ENCODE assay signal across 9 cellular contexts in genomic region chr20:31515775-31516107, GRCh38. TPM values are rescaled to one million over a fixed set of nuclear protein-coding genes. Genes with fewer than 3 reads are reported as not detected.
DNase-seq lines count a peak whose midpoint lies in the region; ATAC-seq and TF ChIP-seq lines count a peak whose summit lies in the region.
"Had no signal": no experiment of that assay in that cellular context is flagged by ENCODE, and none has a peak within 500 bp of the region (broad histone marks: within the 10 kb centered on the region; RNA-seq: fewer than 3 reads in every experiment).

No MANE protein-coding gene starts in this region.

- POLR2A ChIA-PET in activated CD8-positive, alpha-beta T cell treated with anti-CD3 and anti-CD28 coated beads, Interleukin-2, amount 10 ng/mL, durations not matched to agents 7 days and 5 days (lab: Charles Lee), result interaction anchor here (0.6 kb wide), 1 partner anchor 145 kb away, joined by 4 read pairs; no protein-coding TSS in a partner anchor

- no peaks in the 10 kb centered on the region for H3K9me3 Mint-ChIP-seq in activated CD8-positive, alpha-beta T cell treated with anti-CD3 and anti-CD28 coated beads, Interleukin-2, amount 10 ng/mL, durations not matched to agents 7 days and 5 days (ENCODE audit: insufficient read depth)

- ATAC-seq in activated CD8-positive, alpha-beta T cell treated with anti-CD3 and anti-CD28 coated beads, Interleukin-2, amount 10 ng/mL, durations not matched to agents 7 days and 5 days, result peak; percentile 3
- ATAC-seq: sciatic nerve had no signal

- H3K4me1 ChIP-seq in liver (ENCODE audit: control insufficient read depth in 4 of 4, insufficient read depth in 4 of 4, low read length in 3 of 4), result peaks cover 5 to 28% (median 24%) of the 10 kb centered on the region in 4 donors

- WGBS in liver, result 85% methylated on average over 3 of the region's 3 CpGs

- no peak overlapping the region for H3K9ac ChIP-seq in liver (ENCODE audit: low read depth in 1 of 2, low read length in 2 of 2)

- H3K4me1 Mint-ChIP-seq in activated CD8-positive, alpha-beta T cell treated with anti-CD3 and anti-CD28 coated beads, Interleukin-2, amount 10 ng/mL, durations not matched to agents 7 days and 5 days (ENCODE audit: low read depth), result peaks cover 15% of the 10 kb centered on the region

- no peaks in the 10 kb centered on the region for H3K27me3 Mint-ChIP-seq in activated CD8-positive, alpha-beta T cell treated with anti-CD3 and anti-CD28 coated beads, Interleukin-2, amount 10 ng/mL, durations not matched to agents 7 days and 5 days (ENCODE audit: low read depth)

- peak overlapping the region; percentile 88 to 100 (median 94) for H3K4me3 ChIP-seq in liver (ENCODE audit: low read depth in 1 of 3, low read length in 3 of 3)

- no peak for TF ChIP-seq CTCF in liver (IDR thresholded peaks at IDR 0.05; ENCODE audit: low read depth, low read length, missing input control)

- H3K36me3 Mint-ChIP-seq in activated CD8-positive, alpha-beta T cell treated with anti-CD3 and anti-CD28 coated beads, Interleukin-2, amount 10 ng/mL, durations not matched to agents 7 days and 5 days (ENCODE audit: low read depth), result peaks cover 8% of the 10 kb centered on the region

- DNase-seq in stimulated activated CD4-positive, alpha-beta T cell treated with anti-CD3 and anti-CD28 coated beads, Interleukin-15, amount 100 ng/mL, for 24 hours, result peak; percentile 34
- no peak for DNase-seq in stimulated activated CD4-positive, alpha-beta T cell treated with anti-CD3 and anti-CD28 coated beads, Interleukin-1b, Interleukin-23, amount 100 ng/mL, for 48 hours
- DNase-seq in activated CD8-positive, alpha-beta T cell treated with anti-CD3 and anti-CD28 coated beads, Interleukin-2, amount 10 ng/mL, durations not matched to agents 7 days and 5 days, result peak; percentile 40
- no peak for DNase-seq in GDM1 (lab: John Stamatoyannopoulos, UW)
- no peak for DNase-seq in GM03348 (ENCODE audit: low spot score)
- no peak for DNase-seq in Kasumi-1 (lab: John Stamatoyannopoulos, UW)
- no peak for DNase-seq in stimulated activated naive CD4-positive, alpha-beta T cell (lab: John Stamatoyannopoulos, UW)

- CTCF ChIA-PET in activated CD8-positive, alpha-beta T cell treated with anti-CD3 and anti-CD28 coated beads, Interleukin-2, amount 10 ng/mL, durations not matched to agents 7 days and 5 days (lab: Charles Lee), result interaction anchor here (1.3 to 2.5 kb wide), 4 partner anchors 13 to 208 kb away, joined by 3 to 12 read pairs (median 8); no protein-coding TSS in a partner anchor

- H3K27me3 ChIP-seq in liver (ENCODE audit: control insufficient read depth in 4 of 4, insufficient read depth in 4 of 4, low read length in 3 of 4), result no peaks in the 10 kb centered on the region

- H3K27ac Mint-ChIP-seq in activated CD8-positive, alpha-beta T cell treated with anti-CD3 and anti-CD28 coated beads, Interleukin-2, amount 10 ng/mL, durations not matched to agents 7 days and 5 days, result no peak overlapping the region

- H3K9me3 ChIP-seq in liver (ENCODE audit: control insufficient read depth in 4 of 4, low read length in 3 of 4), result no peaks in the 10 kb centered on the region

- peaks cover 0 to 3% (median 1%) of the 10 kb centered on the region in 4 donors for H3K36me3 ChIP-seq in liver (ENCODE audit: control insufficient read depth in 4 of 4, insufficient read depth in 3 of 4, low read depth in 1 of 4, low read length in 3 of 4)

- peak overlapping the region in 1 of 2 donors; percentile 41 for H3K27ac ChIP-seq in liver (ENCODE audit: low read depth in 1 of 2, low read length in 2 of 2)

- TF ChIP-seq RAD21 in liver (IDR thresholded peaks at IDR 0.05), result no peak

- no peak overlapping the region for H3K4me3 Mint-ChIP-seq in activated CD8-positive, alpha-beta T cell treated with anti-CD3 and anti-CD28 coated beads, Interleukin-2, amount 10 ng/mL, durations not matched to agents 7 days and 5 days

TF ChIP-seq in liver, 16 proteins besides CTCF, POLR2A, EP300 and RAD21:
- TF ChIP-seq RXRA (IDR thresholded peaks at IDR 0.05), result no peak
- no peak for TF ChIP-seq ZBTB33 (IDR thresholded peaks at IDR 0.05)
- no peak for TF ChIP-seq MAX (IDR thresholded peaks at IDR 0.05)
- TF ChIP-seq FOXA2 (IDR thresholded peaks at IDR 0.05), result no peak
- TF ChIP-seq ATF3 (IDR thresholded peaks at IDR 0.05), result no peak

RNA-seq across cellular contexts. Expression of gene HM13, which starts 1.5 kb away (rescaled TPM):
- total RNA-seq in activated CD8-positive, alpha-beta T cell treated with anti-CD3 and anti-CD28 coated beads, Interleukin-2, amount 10 ng/mL, durations not matched to agents 7 days and 5 days, result 100 to 1,000 TPM; 117 to 127 TPM
- 10 to 100 TPM; 57.6 to 96.1 TPM for total RNA-seq in liver
- 100 to 1,000 TPM; 102 to 210 TPM for polyA plus RNA-seq in liver

RNA-seq across cellular contexts. Expression of gene REM1, which starts 40.7 kb away (rescaled TPM):
- total RNA-seq in activated CD8-positive, alpha-beta T cell treated with anti-CD3 and anti-CD28 coated beads, Interleukin-2, amount 10 ng/mL, durations not matched to agents 7 days and 5 days, result not detected
- total RNA-seq in liver, result under 1 TPM; 0.17 to 0.19 TPM
- polyA plus RNA-seq in liver, result under 1 TPM; 0.24 to 0.46 TPM

RNA-seq across cellular contexts. Expression of gene DEFB124, which starts 40.8 kb away (rescaled TPM):
- total RNA-seq in activated CD8-positive, alpha-beta T cell treated with anti-CD3 and anti-CD28 coated beads, Interleukin-2, amount 10 ng/mL, durations not matched to agents 7 days and 5 days, result not detected
- not detected for total RNA-seq in liver
- polyA plus RNA-seq in liver, result not detected

Comparison
In these comparisons a context has a peak if more than half of its experiments do, and no peak if none do; other contexts are left out.
1. DNase-seq: peak in stimulated activated CD4-positive, alpha-beta T cell treated with anti-CD3 and anti-CD28 coated beads, Interleukin-15, amount 100 ng/mL, for 24 hours (single experiment) and activated CD8-positive, alpha-beta T cell treated with anti-CD3 and anti-CD28 coated beads, Interleukin-2, amount 10 ng/mL, durations not matched to agents 7 days and 5 days (single experiment); none in stimulated activated CD4-positive, alpha-beta T cell treated with anti-CD3 and anti-CD28 coated beads, Interleukin-1b, Interleukin-23, amount 100 ng/mL, for 48 hours (single experiment), GDM1 (single experiment), GM03348 (single experiment), Kasumi-1 (0 of 2) and stimulated activated naive CD4-positive, alpha-beta T cell (0 of 6).